9 cellular contexts compared by ENCODE assay signal in the genomic region with DNA sequence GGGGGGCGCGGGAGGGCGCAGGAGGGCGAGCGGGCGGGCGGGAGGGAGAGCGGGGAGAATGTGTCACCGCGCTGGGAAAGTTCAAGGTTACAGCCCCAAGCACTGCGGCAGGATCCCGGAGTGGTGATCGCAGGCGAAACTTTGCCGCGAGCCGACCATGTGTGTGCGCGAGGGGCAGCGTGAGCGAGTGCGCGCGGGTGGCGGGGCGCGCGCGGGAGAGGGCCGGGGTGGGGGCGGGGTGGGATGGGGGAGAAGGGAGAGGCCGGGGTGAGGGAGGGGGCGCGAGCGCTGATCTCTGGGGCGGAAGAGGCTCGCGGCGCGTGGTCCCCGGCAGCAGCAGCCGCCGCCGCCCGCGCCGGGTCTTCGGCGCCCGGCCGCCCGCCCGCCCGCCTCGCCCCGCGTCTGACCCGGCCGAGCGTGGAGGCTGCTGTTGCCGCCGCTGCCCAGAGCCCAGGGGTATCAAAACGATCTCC. TPM values are rescaled to one million over a fixed set of nuclear protein-coding genes. Genes with fewer than 3 reads are reported as not detected.
DNase-seq lines count a peak whose midpoint lies in the region; ATAC-seq, FAIRE-seq and TF ChIP-seq lines count a peak whose summit lies in the region.
"Had no signal": no experiment of that assay in that cellular context is flagged by ENCODE, and none has a peak within 500 bp of the region (broad histone marks: within the 10 kb centered on the region; RNA-seq: fewer than 3 reads in every experiment).

A gene (minus strand): TSS at position 191 of the 473 bp plus-strand sequence. CDS start 630 bp downstream, outside the sequence.

- H3K27ac ChIP-seq in GM12878 (ENCODE audit: control insufficient read depth, insufficient read depth) (no peak within 1 kb of the TSS), iPS DF 6.9 (ENCODE audit: low read length) (no peak within 1 kb of the TSS)
- H3K27ac ChIP-seq: BLaER1 had no signal

- H3K9me3 ChIP-seq in GM12878 (replicated peaks; ENCODE audit: control insufficient read depth, insufficient read depth, low read length) (no peaks in the 10 kb centered on the region), iPS DF 6.9 (ENCODE audit: control insufficient read depth, insufficient read depth, low read length) (no peaks in the 10 kb centered on the region)

- no peak for TF ChIP-seq RAD21 in GM12878 (IDR thresholded peaks at IDR 0.05; ENCODE audit: insufficient read depth, low read depth, low read length)

- CTCF ChIA-PET in GM12878 (lab: Yijun Ruan, JAX), result no interaction called here

- H3K27me3 ChIP-seq in GM12878 (replicated peaks in 1 of 2; ENCODE audit: control insufficient read depth in 2 of 2, insufficient read depth in 2 of 2, low read length in 1 of 2), result peaks cover 5 to 17% of the 10 kb centered on the region in 2 experiments
- no peaks in the 10 kb centered on the region for H3K27me3 ChIP-seq in iPS DF 6.9 (ENCODE audit: control insufficient read depth, insufficient read depth, low read length)
- H3K27me3 ChIP-seq: BLaER1 had no signal

- no peak for FAIRE-seq in GM12878 (lab: Jason Lieb, UNC)

- no peak; the same call in 2 of the 3 replicates for ATAC-seq in GM12878
- ATAC-seq in GM21423 (IDR thresholded peaks at IDR 0.05; ENCODE audit: unreplicated experiment), result no peak

- 0% methylated on average over 2 of the region's 63 CpGs for WGBS in GM12878 (ENCODE audit: insufficient coverage, insufficient replicate concordance, low lambda C conversion rate, missing lambda C conversion rate)
- WGBS in iPS DF 6.9 (ENCODE audit: insufficient coverage, insufficient read length), result no CpG with 5 or more reads among the region's 63 CpGs

- in situ Hi-C loops in GM12878 (cut with MboI), result no loop called here

- TF ChIP-seq EP300 in GM12878 (IDR thresholded peaks at IDR 0.05; ENCODE audit: borderline replicate concordance in 1 of 2, control insufficient read depth in 1 of 2, low read depth in 2 of 2, low read length in 2 of 2), result no peak

- SMC1A ChIA-PET in GM12878 (lab: Charles Lee; ENCODE audit: uncharacterized antibody, unreplicated experiment), result interaction anchor here (0.5 kb wide), 1 partner anchor 980 kb away, joined by 3 read pairs; no protein-coding TSS in a partner anchor

- H3K4me3 ChIP-seq in GM12878, result peak within 1 kb of the TSS; percentile 16; the same call in 1 of the 2 replicates
- peak within 1 kb of the TSS; percentile 90 for H3K4me3 ChIP-seq in iPS DF 6.9 (ENCODE audit: low read length)
- peak within 1 kb of the TSS; percentile 98 for H3K4me3 ChIP-seq in retinal pigment epithelial cell (ENCODE audit: low read length)
- H3K4me3 ChIP-seq: BLaER1 had no signal

- POLR2A ChIA-PET in GM12878 (lab: Charles Lee), result no interaction called here

- H3K9ac ChIP-seq in GM12878 (ENCODE audit: control insufficient read depth, insufficient read depth, low read length), result no peak within 1 kb of the TSS
- H3K9ac ChIP-seq: BLaER1 had no signal

- BruUV-seq in GM12878 (replicated peaks; lab: Mats Ljungman, UMichigan), result no TSS peak

- no peaks in the 10 kb centered on the region for H3K36me3 ChIP-seq in GM12878 (ENCODE audit: control insufficient read depth in 2 of 2, insufficient read depth in 2 of 2, low read length in 1 of 2)
- no peaks in the 10 kb centered on the region for H3K36me3 ChIP-seq in iPS DF 6.9 (ENCODE audit: control insufficient read depth, insufficient read depth, low read length)
- H3K36me3 ChIP-seq: BLaER1 had no signal

- H3K4me1 ChIP-seq in GM12878 (ENCODE audit: control insufficient read depth, insufficient read depth, low read length), result peaks cover 5% of the 10 kb centered on the region; the same call in 1 of the 2 replicates
- H3K4me1 ChIP-seq in iPS DF 6.9 (ENCODE audit: control insufficient read depth, insufficient read depth, low read length), result peaks cover 6% of the 10 kb centered on the region; the same call in 1 of the 2 replicates

- DNase-seq in DMS53 (lab: John Stamatoyannopoulos, UW) (peak; percentile 61), DMS53 treated with DMSO at 0.1 percent for 48 hours (lab: John Stamatoyannopoulos, UW; ENCODE audit: unreplicated experiment) (no peak), NCI-H2171 (lab: John Stamatoyannopoulos, UW) (peak; percentile 42), GM12878 (ENCODE audit: low read depth, low spot score) (no peak), iPS DF 6.9 (ENCODE audit: low read depth, low spot score) (no peak), retinal pigment epithelial cell (ENCODE audit: low read depth) (no peak), putamen (ENCODE audit: low spot score) (no peak)

- intact Hi-C loops in GM12878 (cut with micrococcal nuclease; ENCODE audit: unreplicated experiment), result loop anchor here (10.0 kb wide), 1 partner anchor 271 kb away; no protein-coding TSS in a partner anchor

- TF ChIP-seq CTCF in GM12878 (IDR thresholded peaks at IDR 0.05 in 2 of 3, conservative IDR thresholded peaks at IDR 0.05 in 1 of 3; ENCODE audit: control insufficient read depth in 2 of 3, extremely low read depth in 1 of 3, insufficient read depth in 1 of 3, low read depth in 3 of 3, low read length in 3 of 3) (no peak), retinal pigment epithelial cell (conservative IDR thresholded peaks at IDR 0.05; ENCODE audit: low read depth, low read length) (no peak)

- RAD21 ChIA-PET in GM12878 (lab: Charles Lee; ENCODE audit: unreplicated experiment), result no interaction called here

- H4K20me1 ChIP-seq in GM12878 (ENCODE audit: control insufficient read depth, insufficient read depth), result no peaks in the 10 kb centered on the region
- H4K20me1 ChIP-seq: BLaER1 had no signal

- peak within 1 kb of the TSS; percentile 56; the same call in 1 of the 2 replicates for H3K4me2 ChIP-seq in GM12878 (ENCODE audit: control insufficient read depth, insufficient read depth)
- H3K4me2 ChIP-seq: BLaER1 had no signal

- no peak within 1 kb of the TSS for H2AFZ ChIP-seq in GM12878 (ENCODE audit: control insufficient read depth, low read depth, low read length)

- TF ChIP-seq POLR2A in GM12878 (IDR thresholded peaks at IDR 0.05; ENCODE audit: low read depth, low read length), result no peak

- H3K79me2 ChIP-seq in GM12878 (ENCODE audit: control insufficient read depth, insufficient read depth, low read length), result no peaks in the 10 kb centered on the region

TF ChIP-seq in GM12878, 131 proteins besides CTCF, POLR2A, EP300 and RAD21:
- TF ChIP-seq BHLHE40 (IDR thresholded peaks at IDR 0.05; ENCODE audit: borderline replicate concordance in 1 of 2, low read depth in 2 of 2, low read length in 1 of 2) (no peak), NFYA (IDR thresholded peaks at IDR 0.05; ENCODE audit: borderline replicate concordance, low read depth, low read length) (no peak), CBX5 (IDR thresholded peaks at IDR 0.05; ENCODE audit: low read depth) (no peak), PAX8 (IDR thresholded peaks at IDR 0.05) (no peak), EGR1 (IDR thresholded peaks at IDR 0.05; ENCODE audit: borderline replicate concordance in 1 of 2, low read depth in 2 of 2, low read length in 2 of 2) (no peak), HCFC1 (IDR thresholded peaks at IDR 0.05; ENCODE audit: low read length) (no peak), SRF (IDR thresholded peaks at IDR 0.05; ENCODE audit: low read depth in 2 of 2, low read length in 2 of 2) (no peak)
- TF ChIP-seq, protein P1, sequence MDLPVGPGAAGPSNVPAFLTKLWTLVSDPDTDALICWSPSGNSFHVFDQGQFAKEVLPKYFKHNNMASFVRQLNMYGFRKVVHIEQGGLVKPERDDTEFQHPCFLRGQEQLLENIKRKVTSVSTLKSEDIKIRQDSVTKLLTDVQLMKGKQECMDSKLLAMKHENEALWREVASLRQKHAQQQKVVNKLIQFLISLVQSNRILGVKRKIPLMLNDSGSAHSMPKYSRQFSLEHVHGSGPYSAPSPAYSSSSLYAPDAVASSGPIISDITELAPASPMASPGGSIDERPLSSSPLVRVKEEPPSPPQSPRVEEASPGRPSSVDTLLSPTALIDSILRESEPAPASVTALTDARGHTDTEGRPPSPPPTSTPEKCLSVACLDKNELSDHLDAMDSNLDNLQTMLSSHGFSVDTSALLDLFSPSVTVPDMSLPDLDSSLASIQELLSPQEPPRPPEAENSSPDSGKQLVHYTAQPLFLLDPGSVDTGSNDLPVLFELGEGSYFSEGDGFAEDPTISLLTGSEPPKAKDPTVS (IDR thresholded peaks at IDR 0.05; ENCODE audit: low read depth, low read length), result no peak
- TF ChIP-seq, protein P2, sequence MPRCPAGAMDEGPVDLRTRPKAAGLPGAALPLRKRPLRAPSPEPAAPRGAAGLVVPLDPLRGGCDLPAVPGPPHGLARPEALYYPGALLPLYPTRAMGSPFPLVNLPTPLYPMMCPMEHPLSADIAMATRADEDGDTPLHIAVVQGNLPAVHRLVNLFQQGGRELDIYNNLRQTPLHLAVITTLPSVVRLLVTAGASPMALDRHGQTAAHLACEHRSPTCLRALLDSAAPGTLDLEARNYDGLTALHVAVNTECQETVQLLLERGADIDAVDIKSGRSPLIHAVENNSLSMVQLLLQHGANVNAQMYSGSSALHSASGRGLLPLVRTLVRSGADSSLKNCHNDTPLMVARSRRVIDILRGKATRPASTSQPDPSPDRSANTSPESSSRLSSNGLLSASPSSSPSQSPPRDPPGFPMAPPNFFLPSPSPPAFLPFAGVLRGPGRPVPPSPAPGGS (IDR thresholded peaks at IDR 0.05; ENCODE audit: borderline replicate concordance, insufficient read depth, low read depth, low read length, poor library complexity, severe bottlenecking), result no peak

RNA-seq across cellular contexts. Expression of the gene that starts here (rescaled TPM):
- total RNA-seq in GM12878 (2013; cell fraction: nucleolus; rRNA removed), result 0.10 TPM in 1 of 2 replicates, not detected in the other
- total RNA-seq in GM12878 (2014; rRNA removed) (under 0.01 and 0.11 TPM in 2 replicates), GM12878 (2014; rRNA removed; fragmentation: Illumina TruSeq; extraction: Trizol) (0.04 TPM in 1 of 2 replicates, not detected in the other), GM12878 (2021) (0.16 and 0.18 TPM in 2 replicates)
- polyA plus RNA-seq in GM12878 (2011; ENCODE audit: low read depth), result not detected
- polyA plus RNA-seq in GM12878 (2011; rRNA removed) (0.05 and 0.06 TPM in 2 replicates), GM12878 (2014; fragmentation: Illumina TruSeq; extraction: Trizol) (0.01 TPM in 1 of 2 replicates, not detected in the other), GM12878 (2014; fragmentation: Nextera tagmentation; extraction: Ambion mirVana) (not detected), GM12878 (2014; rRNA removed) (not detected in 2 replicates), GM12878 (2016; fragmentation: Nextera tagmentation; extraction: Ambion mirVana) (under 1 TPM; 0.14 to 0.19 TPM)
- polyA plus RNA-seq in GM12878 (2011; cell fraction: cytosol; rRNA removed), result 0.01 and 0.15 TPM in 2 replicates
- 0.10 and 0.27 TPM in 2 replicates for polyA plus RNA-seq in GM12878 (2011; cell fraction: nucleus; rRNA removed)
- 0.03 and 0.06 TPM in 2 replicates for polyA plus RNA-seq in GM12878 (2012)
- 0.22 TPM in 1 of 2 replicates, not detected in the other for polyA minus RNA-seq in GM12878 (2011; rRNA and poly(A)+ RNA removed)
- polyA minus RNA-seq in GM12878 (2011; cell fraction: cytosol; rRNA and poly(A)+ RNA removed), result 0.27 TPM in 1 of 2 replicates, not detected in the other
- polyA minus RNA-seq in GM12878 (2011; cell fraction: nucleus; rRNA and poly(A)+ RNA removed), result 0.36 and 0.48 TPM in 2 replicates

Comparison
In these comparisons a context has a peak if more than half of its experiments do, and no peak if none do; other contexts are left out.
1. DNase-seq: peak in DMS53 (single experiment) and NCI-H2171 (single experiment); none in DMS53 treated with DMSO at 0.1 percent for 48 hours (single experiment), GM12878 (single experiment), iPS DF 6.9 (single experiment), retinal pigment epithelial cell (single experiment) and putamen (single experiment).
2. H3K4me3 ChIP-seq: peak in every context shown above with its lines; median percentile 98 in retinal pigment epithelial cell; 90 in iPS DF 6.9; 16 in GM12878.